ENCODE assay signal across 14 cellular contexts in the genomic region with DNA sequence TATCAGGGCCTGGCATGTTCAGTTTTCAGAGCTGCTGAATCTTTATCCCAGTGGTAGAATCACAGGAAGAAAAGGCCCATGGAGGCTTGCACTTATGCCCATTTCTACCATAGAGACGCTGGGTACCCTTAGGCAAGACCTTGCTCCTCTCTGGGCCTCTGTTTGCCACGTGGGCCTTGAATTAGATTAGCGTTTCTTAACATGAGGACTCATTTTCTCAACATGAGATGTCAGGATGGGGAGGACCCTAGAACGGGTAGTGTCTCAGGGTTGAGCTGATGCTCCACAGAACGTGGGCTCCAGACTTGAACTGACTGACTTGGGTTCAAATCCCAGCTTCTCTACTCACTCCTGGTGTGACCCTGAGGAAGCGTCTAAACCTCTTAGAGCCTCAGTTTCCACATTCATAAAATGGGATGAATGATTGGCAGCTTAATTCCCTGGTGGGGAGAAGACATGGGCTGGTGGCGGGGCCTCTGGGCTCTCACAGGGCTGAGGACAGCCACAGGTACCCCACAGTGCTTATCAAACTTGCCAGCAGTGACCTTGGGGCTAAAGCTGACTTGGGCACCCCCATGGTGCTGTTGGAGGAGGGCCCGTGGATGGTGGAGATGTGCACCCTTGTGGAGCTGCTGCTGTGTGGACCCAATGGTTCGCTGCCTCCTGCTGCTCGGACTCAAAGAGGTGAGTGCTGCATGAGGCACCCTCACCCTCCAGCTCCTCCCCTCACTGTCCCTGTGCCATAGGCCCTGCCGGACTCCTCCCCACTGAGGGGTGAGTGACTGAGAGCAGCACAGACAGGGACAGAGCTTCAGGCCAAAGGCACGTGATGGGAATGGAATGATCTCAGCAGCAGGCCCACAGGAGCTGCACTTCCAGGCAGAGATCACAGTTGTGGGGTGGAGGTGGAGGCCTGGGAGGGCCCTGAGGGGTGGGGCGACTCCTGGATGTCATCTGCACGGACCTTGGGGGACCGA. TPM values are rescaled to one million over a fixed set of nuclear protein-coding genes. Genes with fewer than 3 reads are reported as not detected.
A peak's percentile ranks its signal among the peaks of the same experiment; 100 is the strongest.
DNase-seq lines count a peak whose midpoint lies in the region; ATAC-seq and TF ChIP-seq lines count a peak whose summit lies in the region.
"Had no signal": no experiment of that assay in that cellular context is flagged by ENCODE, and none has a peak within 500 bp of the region (broad histone marks: within the 10 kb centered on the region; RNA-seq: fewer than 3 reads in every experiment).

No MANE protein-coding gene starts in this region.

- peak; percentile 83 for ATAC-seq in Right ventricle myocardium superior (ENCODE audit: poor library complexity)
- ATAC-seq: left colon had no signal

- H3K4me3 Mint-ChIP-seq in progenitor cell of endocrine pancreas (ENCODE audit: low read depth), result no peak overlapping the region

- in situ Hi-C loops in SK-MEL-5 (cut with HindIII; ENCODE audit: low pct_unique_long_range_greater_than_20kb, low sequenced_read_pairs) (no loop called here), GM13976 (cut with MboI; ENCODE audit: low sequenced_read_pairs, unreplicated experiment) (no loop called here)

- no peaks in the 10 kb centered on the region for H3K9me3 Mint-ChIP-seq in progenitor cell of endocrine pancreas (ENCODE audit: low read depth)

- H3K27me3 Mint-ChIP-seq in progenitor cell of endocrine pancreas, result no peaks in the 10 kb centered on the region

- intact Hi-C loops in Right ventricle myocardium superior (cut with DNase I), result no loop called here

- no peak for TF ChIP-seq CTCF in progenitor cell of endocrine pancreas (IDR thresholded peaks at IDR 0.05; ENCODE audit: unreplicated experiment)
- TF ChIP-seq CTCF in GM13976 (IDR thresholded peaks at IDR 0.05; ENCODE audit: borderline replicate concordance, control extremely low read depth, extremely low read depth, insufficient read depth, missing control alignments), result no peak

- peak overlapping the region; percentile 62 for H3K27ac Mint-ChIP-seq in progenitor cell of endocrine pancreas

- H3K4me1 Mint-ChIP-seq in progenitor cell of endocrine pancreas (ENCODE audit: low read depth), result peaks cover 18% of the 10 kb centered on the region

- H3K36me3 Mint-ChIP-seq in progenitor cell of endocrine pancreas (ENCODE audit: insufficient read depth), result no peaks in the 10 kb centered on the region

- peak; percentile 48 for DNase-seq in activated CD8-positive, alpha-beta memory T cell treated with anti-CD3 and anti-CD28 coated beads for 24 hours
- DNase-seq in activated CD8-positive, alpha-beta memory T cell treated with anti-CD3 and anti-CD28 coated beads, Interleukin-2, amount 50 U/mL, for 4 hours, result no peak
- peak; percentile 11 for DNase-seq in SK-MEL-5 (ENCODE audit: low read depth, low spot score)
- peak; percentile 54 for DNase-seq in Right ventricle myocardium superior
- no peak for DNase-seq in progenitor cell of endocrine pancreas (ENCODE audit: low spot score, unreplicated experiment)
- DNase-seq in GM13976 (ENCODE audit: low spot score), result no peak
- no peak for DNase-seq in stimulated activated CD4-positive, alpha-beta T cell treated with anti-CD3 and anti-CD28 coated beads, Interleukin-4, amount 100 ng/mL, for 1 hour
- DNase-seq in NCI-H1436 (lab: John Stamatoyannopoulos, UW), result no peak
- DNase-seq: DMS153, left colon, NCI-H2171, spleen had no signal

RNA-seq across cellular contexts. Expression of a gene that starts 28.2 kb away (rescaled TPM):
- not detected in 2 replicates for total RNA-seq in SK-MEL-5 (2014; rRNA removed; shearing (Covaris generic))
- not detected in 2 replicates for polyA plus RNA-seq in SK-MEL-5 (2015; cell fraction: cytosol; rRNA removed)
- not detected in 2 replicates for polyA plus RNA-seq in SK-MEL-5 (2015; cell fraction: nucleus; rRNA removed)
- not detected for total RNA-seq in Right ventricle myocardium superior
- not detected in 2 replicates for total RNA-seq in progenitor cell of endocrine pancreas
- total RNA-seq: left colon; spleen; T-helper 2 cell treated with Interferon-gamma antibody and Interleukin-4, amounts not matched to agents 100 ng/mL and 5 ng/mL, for 36 hours; urinary bladder had no signal
- polyA plus RNA-seq: spleen, urinary bladder had no signal

RNA-seq across cellular contexts. Expression of a gene that starts 31.5 kb away (rescaled TPM):
- not detected in 2 replicates for total RNA-seq in SK-MEL-5 (2014; rRNA removed; shearing (Covaris generic))
- polyA plus RNA-seq in SK-MEL-5 (2015; cell fraction: cytosol; rRNA removed), result not detected in 2 replicates
- polyA plus RNA-seq in SK-MEL-5 (2015; cell fraction: nucleus; rRNA removed), result not detected in 2 replicates
- total RNA-seq in Right ventricle myocardium superior, result not detected
- not detected in 2 replicates for total RNA-seq in progenitor cell of endocrine pancreas
- total RNA-seq: left colon; spleen; T-helper 2 cell treated with Interferon-gamma antibody and Interleukin-4, amounts not matched to agents 100 ng/mL and 5 ng/mL, for 36 hours; urinary bladder had no signal
- polyA plus RNA-seq: spleen, urinary bladder had no signal

RNA-seq across cellular contexts. Expression of a gene that starts 55.5 kb away (rescaled TPM):
- not detected in 2 replicates for total RNA-seq in SK-MEL-5 (2014; rRNA removed; shearing (Covaris generic))
- not detected in 2 replicates for polyA plus RNA-seq in SK-MEL-5 (2015; cell fraction: cytosol; rRNA removed)
- polyA plus RNA-seq in SK-MEL-5 (2015; cell fraction: nucleus; rRNA removed), result not detected in 2 replicates
- total RNA-seq in Right ventricle myocardium superior, result not detected
- not detected in 2 replicates for total RNA-seq in progenitor cell of endocrine pancreas
- total RNA-seq: left colon; spleen; T-helper 2 cell treated with Interferon-gamma antibody and Interleukin-4, amounts not matched to agents 100 ng/mL and 5 ng/mL, for 36 hours; urinary bladder had no signal
- polyA plus RNA-seq: spleen, urinary bladder had no signal

Comparison
In these comparisons a context has a peak if more than half of its experiments do, and no peak if none do; other contexts are left out.
1. DNase-seq: peak in activated CD8-positive, alpha-beta memory T cell treated with anti-CD3 and anti-CD28 coated beads for 24 hours (single experiment), SK-MEL-5 (single experiment) and Right ventricle myocardium superior (single experiment); none in activated CD8-positive, alpha-beta memory T cell treated with anti-CD3 and anti-CD28 coated beads, Interleukin-2, amount 50 U/mL, for 4 hours (single experiment), progenitor cell of endocrine pancreas (single experiment), GM13976 (single experiment), stimulated activated CD4-positive, alpha-beta T cell treated with anti-CD3 and anti-CD28 coated beads, Interleukin-4, amount 100 ng/mL, for 1 hour (single experiment) and NCI-H1436 (single experiment).